7 cellular contexts compared by ENCODE assay signal in the genomic region with DNA sequence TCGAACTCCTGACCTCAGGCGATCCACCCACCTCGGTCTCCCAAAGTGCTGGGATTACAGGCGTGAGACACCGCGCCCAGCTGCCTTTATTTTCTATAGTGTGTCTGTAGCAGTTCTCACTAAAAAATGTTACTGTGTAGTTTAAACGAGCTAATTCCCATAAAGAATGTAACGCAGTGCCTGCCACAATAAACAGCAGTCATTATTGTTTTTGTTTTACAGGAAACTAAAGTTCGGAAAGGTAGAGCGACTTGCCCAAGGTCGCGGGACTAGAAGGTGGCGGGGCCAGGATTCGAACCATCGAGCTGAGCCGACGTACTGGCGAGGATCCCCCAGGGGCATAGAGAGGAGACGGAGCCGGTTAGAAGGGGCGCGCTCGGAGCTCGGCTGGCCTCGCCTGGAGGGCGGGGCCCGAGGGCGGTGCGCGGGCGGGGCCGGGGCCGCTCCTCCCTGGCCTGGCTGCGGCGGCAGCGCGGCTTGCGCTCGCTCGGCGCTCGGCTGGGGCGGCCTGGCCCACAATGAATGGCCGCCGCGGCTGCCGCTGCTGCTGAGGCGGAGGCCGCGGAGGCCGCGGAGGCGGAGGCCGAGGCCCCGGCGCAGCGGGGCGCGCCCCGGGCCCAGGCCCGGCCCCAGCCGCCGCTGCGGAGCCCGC.
DNase-seq lines count a peak whose midpoint lies in the region; ATAC-seq and TF ChIP-seq lines count a peak whose summit lies in the region.

TSS of gene NACC1 (plus strand) at position 493 of the 652 bp plus-strand sequence. CDS start 16,944 bp downstream, outside the sequence.

- ATAC-seq in GM18520 (IDR thresholded peaks at IDR 0.05; ENCODE audit: unreplicated experiment), result peak; percentile 59
- ATAC-seq in HG03095 (IDR thresholded peaks at IDR 0.05; ENCODE audit: unreplicated experiment), result peak; percentile 62

- TF ChIP-seq CTCF in cardiac fibroblast (IDR thresholded peaks at IDR 0.05; ENCODE audit: low read depth, low read length), result no peak

- DNase-seq in NCI-H2227 (lab: John Stamatoyannopoulos, UW; ENCODE audit: unreplicated experiment), result peak; percentile 91
- peak; percentile 74 to 87 (median 80) for DNase-seq in activated CD4-positive, CD25-positive, alpha-beta regulatory T cell (lab: John Stamatoyannopoulos, UW)
- peak; percentile 89 to 92 for DNase-seq in cardiac fibroblast (ENCODE audit: low read depth in 2 of 2)
- DNase-seq in iris pigment epithelial cell (ENCODE audit: low read depth), result peak; percentile 88
- DNase-seq in stimulated activated CD4-positive, alpha-beta T cell treated with anti-CD3 and anti-CD28 coated beads, Interleukin-12 subunit alpha, Interleukin-12 subunit beta, amount 100 ng/mL, for 24 hours (ENCODE audit: low read depth in 2 of 2), result peak; percentile 80 to 84

- H3K4me3 ChIP-seq in cardiac fibroblast (replicated peaks in 1 of 2; ENCODE audit: low read depth in 2 of 2, low read length in 2 of 2), result peak within 1 kb of the TSS; percentile 98 to 99

Comparison
In these comparisons a context has a peak if more than half of its experiments do, and no peak if none do; other contexts are left out.
1. Peak in every context shown above with its lines: DNase-seq, ATAC-seq and H3K4me3 ChIP-seq.